In the genomic region with DNA sequence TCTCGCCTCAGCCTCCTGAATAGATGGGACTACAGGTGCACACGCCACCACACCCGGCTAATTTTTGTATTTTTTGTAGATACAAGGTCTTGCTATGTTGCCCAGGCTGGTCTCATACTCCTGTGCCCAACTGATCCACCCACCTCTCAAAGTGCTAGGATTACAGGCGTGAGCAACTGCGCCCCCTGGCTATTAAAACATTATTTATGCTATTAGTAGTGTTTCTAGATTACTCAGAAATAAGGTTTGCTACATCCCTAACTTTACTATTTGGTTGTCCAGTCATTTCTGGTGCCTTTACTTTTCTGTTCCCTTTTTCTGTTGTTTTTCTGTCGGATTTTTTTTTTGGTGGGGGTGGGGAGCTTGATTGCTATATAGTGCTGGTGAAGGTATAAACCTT, we compare ENCODE assay signal across 9 cellular contexts.
A peak's percentile ranks its signal among the peaks of the same experiment; 100 is the strongest.
DNase-seq lines count a peak whose midpoint lies in the region; ATAC-seq and TF ChIP-seq lines count a peak whose summit lies in the region.
"Had no signal": no experiment of that assay in that cellular context is flagged by ENCODE, and none has a peak within 500 bp of the region (broad histone marks: within the 10 kb centered on the region; RNA-seq: fewer than 3 reads in every experiment).

No MANE protein-coding gene starts in this region.

- CTCF ChIA-PET in activated CD4-positive, alpha-beta T cell treated with anti-CD3 and anti-CD28 coated beads, Interleukin-2, amount 10 ng/mL, durations not matched to agents 7 days and 5 days (lab: Charles Lee), result no interaction called here

- DNase-seq in NB4 (ENCODE audit: low read depth), result peak; percentile 6
- no peak for DNase-seq in endothelial cell (ENCODE audit: low spot score)
- DNase-seq in gastrocnemius medialis, result no peak
- DNase-seq in activated CD4-positive, alpha-beta T cell treated with anti-CD3 and anti-CD28 coated beads, Interleukin-2, amount 10 ng/mL, durations not matched to agents 7 days and 5 days, result no peak
- no peak for DNase-seq in KG1 (lab: John Stamatoyannopoulos, UW)
- no peak for DNase-seq in posterior vena cava (ENCODE audit: low spot score)
- DNase-seq: foreskin melanocyte had no signal

- H3K4me3 ChIP-seq in NB4 (ENCODE audit: low read depth, low read length) (no peak overlapping the region), gastrocnemius medialis (no peak overlapping the region)

- H3K36me3 ChIP-seq in gastrocnemius medialis, result peaks cover 0 to 5% of the 10 kb centered on the region in 2 donors

- TF ChIP-seq CTCF in GM12874 (IDR thresholded peaks at IDR 0.05; ENCODE audit: insufficient read depth, low read depth, low read length) (peak; percentile 37; the same call in 1 of the 2 replicates), NB4 (IDR thresholded peaks at IDR 0.05; ENCODE audit: low read depth, low read length) (peak; percentile 8), endothelial cell (IDR thresholded peaks at IDR 0.05; ENCODE audit: unreplicated experiment) (peak; percentile 36), gastrocnemius medialis (IDR thresholded peaks at IDR 0.05 in 4 of 5, conservative IDR thresholded peaks at IDR 0.05 in 1 of 5) (peak in 4 of 5 experiments; percentile 21 to 40 (median 30))

- no peak for ATAC-seq in gastrocnemius medialis
- no peak for ATAC-seq in HG03097 (IDR thresholded peaks at IDR 0.05; ENCODE audit: low FRiP score, unreplicated experiment)

- in situ Hi-C loops in gastrocnemius medialis (cut with MboI; ENCODE audit: low sequenced_read_pairs in 4 of 4), result loop anchor here in 1 of 4 donors (25.0 kb wide), 1 partner anchor 262 kb away; a partner anchor contains a TSS

- H3K4me1 Mint-ChIP-seq in endothelial cell (ENCODE audit: unreplicated experiment), result no peaks in the 10 kb centered on the region
- H3K4me1 Mint-ChIP-seq in activated CD4-positive, alpha-beta T cell treated with anti-CD3 and anti-CD28 coated beads, Interleukin-2, amount 10 ng/mL, durations not matched to agents 7 days and 5 days, result peaks cover 8% of the 10 kb centered on the region

- H3K9me3 Mint-ChIP-seq in endothelial cell (ENCODE audit: unreplicated experiment), result no peaks in the 10 kb centered on the region
- peaks cover 2% of the 10 kb centered on the region for H3K9me3 Mint-ChIP-seq in activated CD4-positive, alpha-beta T cell treated with anti-CD3 and anti-CD28 coated beads, Interleukin-2, amount 10 ng/mL, durations not matched to agents 7 days and 5 days

- H3K4me3 Mint-ChIP-seq in endothelial cell (ENCODE audit: unreplicated experiment), result no peak overlapping the region
- H3K4me3 Mint-ChIP-seq in activated CD4-positive, alpha-beta T cell treated with anti-CD3 and anti-CD28 coated beads, Interleukin-2, amount 10 ng/mL, durations not matched to agents 7 days and 5 days, result no peak overlapping the region

- H3K27me3 ChIP-seq in gastrocnemius medialis, result no peaks in the 10 kb centered on the region

- TF ChIP-seq POLR2A in NB4 (IDR thresholded peaks at IDR 0.05; ENCODE audit: extremely low read depth, insufficient read length), result no peak
- no peak for TF ChIP-seq POLR2A in gastrocnemius medialis (IDR thresholded peaks at IDR 0.05)

- POLR2A ChIA-PET in activated CD4-positive, alpha-beta T cell treated with anti-CD3 and anti-CD28 coated beads, Interleukin-2, amount 10 ng/mL, durations not matched to agents 7 days and 5 days (lab: Charles Lee), result no interaction called here

- H3K27ac ChIP-seq in gastrocnemius medialis, result peak overlapping the region in 3 of 4 donors; percentile 4 to 67 (median 19)

- no peaks in the 10 kb centered on the region for H3K9me3 ChIP-seq in gastrocnemius medialis

- H3K27me3 Mint-ChIP-seq in endothelial cell (ENCODE audit: unreplicated experiment), result no peaks in the 10 kb centered on the region
- no peaks in the 10 kb centered on the region for H3K27me3 Mint-ChIP-seq in activated CD4-positive, alpha-beta T cell treated with anti-CD3 and anti-CD28 coated beads, Interleukin-2, amount 10 ng/mL, durations not matched to agents 7 days and 5 days

- H3K27ac Mint-ChIP-seq in endothelial cell (ENCODE audit: unreplicated experiment), result no peak overlapping the region
- no peak overlapping the region for H3K27ac Mint-ChIP-seq in activated CD4-positive, alpha-beta T cell treated with anti-CD3 and anti-CD28 coated beads, Interleukin-2, amount 10 ng/mL, durations not matched to agents 7 days and 5 days

- intact Hi-C loops in gastrocnemius medialis (cut with DNase I; ENCODE audit: low total_unique reads) (loop anchor here (1.0 to 5.0 kb wide), 3 partner anchors 102 to 258 kb away; no protein-coding TSS in a partner anchor), posterior vena cava (cut with DNase I) (loop anchor here in 1 of 2 donors (5.0 kb wide), 1 partner anchor 257 kb away; a partner anchor contains a TSS)

- peaks cover 8% of the 10 kb centered on the region for H3K36me3 Mint-ChIP-seq in endothelial cell (ENCODE audit: low read depth, unreplicated experiment)
- H3K36me3 Mint-ChIP-seq in activated CD4-positive, alpha-beta T cell treated with anti-CD3 and anti-CD28 coated beads, Interleukin-2, amount 10 ng/mL, durations not matched to agents 7 days and 5 days (ENCODE audit: low read depth), result no peaks in the 10 kb centered on the region

- peaks cover 28 to 39% of the 10 kb centered on the region in 2 donors for H3K4me1 ChIP-seq in gastrocnemius medialis
